ENCODE assay signal across 12 cellular contexts in the genomic region with DNA sequence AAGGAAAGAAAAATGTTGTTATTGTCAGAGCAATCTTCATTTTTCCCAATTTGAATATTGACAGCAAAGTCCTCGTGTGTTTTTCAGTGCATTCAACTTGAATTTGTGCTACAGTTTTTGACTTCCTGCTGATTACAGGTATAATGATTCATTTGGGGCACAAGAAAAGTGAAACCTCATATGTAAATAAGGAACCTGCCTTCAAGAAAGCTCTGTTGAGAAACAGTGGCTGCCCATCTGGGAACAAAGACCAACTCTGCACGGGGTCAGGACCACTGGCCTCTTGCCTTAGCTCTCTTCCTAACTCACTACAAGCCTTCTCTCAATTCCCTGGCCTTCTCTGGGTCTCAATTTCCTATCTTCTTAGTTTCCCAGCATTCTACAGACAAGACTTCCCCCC. TPM values are rescaled to one million over a fixed set of nuclear protein-coding genes. Genes with fewer than 3 reads are reported as not detected.
DNase-seq lines count a peak whose midpoint lies in the region; ATAC-seq and TF ChIP-seq lines count a peak whose summit lies in the region.
"Had no signal": no experiment of that assay in that cellular context is flagged by ENCODE, and none has a peak within 500 bp of the region (broad histone marks: within the 10 kb centered on the region; RNA-seq: fewer than 3 reads in every experiment).

No MANE protein-coding gene starts in this region.

- peak; percentile 96 for ATAC-seq in GM18498 (IDR thresholded peaks at IDR 0.05; ENCODE audit: unreplicated experiment)
- ATAC-seq in HG03103 (IDR thresholded peaks at IDR 0.05; ENCODE audit: low read depth, unreplicated experiment): peak; percentile 93
- ATAC-seq: gastrocnemius medialis, K562 had no signal

- peaks cover 11% of the 10 kb centered on the region for H3K9me3 Mint-ChIP-seq in activated naive CD8-positive, alpha-beta T cell treated with anti-CD3 and anti-CD28 coated beads for 36 hours

- peak overlapping the region; percentile 2 for H3K4me3 Mint-ChIP-seq in activated naive CD8-positive, alpha-beta T cell treated with anti-CD3 and anti-CD28 coated beads for 36 hours

- TF ChIP-seq CTCF in GM20000 (IDR thresholded peaks at IDR 0.05; ENCODE audit: extremely low read depth, missing control alignments): no peak

- no peaks in the 10 kb centered on the region for H3K27me3 Mint-ChIP-seq in activated naive CD8-positive, alpha-beta T cell treated with anti-CD3 and anti-CD28 coated beads for 36 hours

- TF ChIP-seq POLR2A in erythroblast (IDR thresholded peaks at IDR 0.05; ENCODE audit: low read length): no peak

- H3K4me1 Mint-ChIP-seq in activated naive CD8-positive, alpha-beta T cell treated with anti-CD3 and anti-CD28 coated beads for 36 hours: peaks cover 21% of the 10 kb centered on the region

- H3K27ac Mint-ChIP-seq in activated naive CD8-positive, alpha-beta T cell treated with anti-CD3 and anti-CD28 coated beads for 36 hours: peak overlapping the region; percentile 76

- DNase-seq in GM20000 (ENCODE audit: low spot score) (peak; percentile 68), AG08395 (ENCODE audit: low spot score) (no peak), erythroblast (lab: John Stamatoyannopoulos, UW) (no peak), NCI-H2081 treated with DMSO at 0.1 percent for 48 hours (lab: John Stamatoyannopoulos, UW) (no peak)
- DNase-seq in activated naive CD8-positive, alpha-beta T cell treated with anti-CD3 and anti-CD28 coated beads for 36 hours: no peak
- DNase-seq in stimulated activated CD4-positive, alpha-beta T cell treated with anti-CD3 and anti-CD28 coated beads, Interleukin-2, amount 100 ng/mL, for 24 hours: no peak
- DNase-seq: DND-41, gastrocnemius medialis, SJCRH30 had no signal

- peaks cover 13% of the 10 kb centered on the region for H3K36me3 Mint-ChIP-seq in activated naive CD8-positive, alpha-beta T cell treated with anti-CD3 and anti-CD28 coated beads for 36 hours

RNA-seq across cellular contexts. Expression of a gene that starts 21.0 kb away (rescaled TPM):
- total RNA-seq in activated naive CD8-positive, alpha-beta T cell treated with anti-CD3 and anti-CD28 coated beads for 36 hours: 1 to 10 TPM; 1.2 to 1.3 TPM
- total RNA-seq: gastrocnemius medialis, K562, SJCRH30 had no signal
